In the genomic region with DNA sequence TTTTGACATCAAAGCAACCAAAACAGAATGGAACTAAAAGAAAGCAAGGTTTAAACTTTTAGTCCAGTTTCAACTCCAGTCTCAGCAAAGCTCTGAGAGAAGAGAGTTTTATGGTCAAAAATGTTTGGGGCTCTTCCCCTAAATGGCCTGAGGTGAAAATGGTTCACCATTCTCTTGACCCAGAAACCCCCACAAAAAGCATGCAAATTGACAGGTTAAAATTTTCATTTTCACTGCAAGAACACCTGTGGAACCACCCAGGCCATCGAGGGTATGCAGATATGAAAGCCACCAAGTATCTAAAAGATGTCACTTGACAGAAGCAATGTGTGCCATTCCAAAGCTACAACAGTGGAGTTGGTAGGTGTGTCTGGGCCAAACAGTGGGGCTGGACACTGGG, we compare ENCODE assay signal across 1 cellular context.
TF ChIP-seq lines count a peak whose summit lies in the region.

No MANE protein-coding gene starts in this region.

TF ChIP-seq in H1, 55 proteins besides CTCF, POLR2A, EP300 and RAD21 (continued from another document):
- TF ChIP-seq, protein P1, sequence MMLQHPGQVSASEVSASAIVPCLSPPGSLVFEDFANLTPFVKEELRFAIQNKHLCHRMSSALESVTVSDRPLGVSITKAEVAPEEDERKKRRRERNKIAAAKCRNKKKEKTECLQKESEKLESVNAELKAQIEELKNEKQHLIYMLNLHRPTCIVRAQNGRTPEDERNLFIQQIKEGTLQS (IDR thresholded peaks at IDR 0.05; ENCODE audit: insufficient read depth, low read depth, low read length), result no peak
- TF ChIP-seq TEAD4 (IDR thresholded peaks at IDR 0.05; ENCODE audit: low read depth, low read length) (no peak), ZNF274 (IDR thresholded peaks at IDR 0.05; ENCODE audit: borderline replicate concordance, extremely low read depth, low read length) (no peak), HDAC2 (IDR thresholded peaks at IDR 0.05; ENCODE audit: borderline replicate concordance in 1 of 2, low read depth in 2 of 2, low read length in 2 of 2) (no peak), TAF7 (optimal IDR thresholded peaks at IDR 0.05; ENCODE audit: borderline replicate concordance, low read depth, low read length) (no peak), PHF8 (conservative IDR thresholded peaks at IDR 0.05; ENCODE audit: low read depth, low read length) (no peak), BCL11A (IDR thresholded peaks at IDR 0.05; ENCODE audit: low read depth in 2 of 2, low read length in 2 of 2) (no peak), GABPA (IDR thresholded peaks at IDR 0.05; ENCODE audit: borderline replicate concordance, insufficient read depth, low read length) (no peak), RBBP5 (IDR thresholded peaks at IDR 0.05; ENCODE audit: borderline replicate concordance, low read depth, low read length) (no peak), EZH2 (IDR thresholded peaks at IDR 0.05; ENCODE audit: low read depth, low read length, severe bottlenecking) (no peak), SP1 (IDR thresholded peaks at IDR 0.05; ENCODE audit: low read depth, low read length) (no peak)
- TF ChIP-seq, protein P2, sequence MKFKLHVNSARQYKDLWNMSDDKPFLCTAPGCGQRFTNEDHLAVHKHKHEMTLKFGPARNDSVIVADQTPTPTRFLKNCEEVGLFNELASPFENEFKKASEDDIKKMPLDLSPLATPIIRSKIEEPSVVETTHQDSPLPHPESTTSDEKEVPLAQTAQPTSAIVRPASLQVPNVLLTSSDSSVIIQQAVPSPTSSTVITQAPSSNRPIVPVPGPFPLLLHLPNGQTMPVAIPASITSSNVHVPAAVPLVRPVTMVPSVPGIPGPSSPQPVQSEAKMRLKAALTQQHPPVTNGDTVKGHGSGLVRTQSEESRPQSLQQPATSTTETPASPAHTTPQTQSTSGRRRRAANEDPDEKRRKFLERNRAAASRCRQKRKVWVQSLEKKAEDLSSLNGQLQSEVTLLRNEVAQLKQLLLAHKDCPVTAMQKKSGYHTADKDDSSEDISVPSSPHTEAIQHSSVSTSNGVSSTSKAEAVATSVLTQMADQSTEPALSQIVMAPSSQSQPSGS (IDR thresholded peaks at IDR 0.05; ENCODE audit: low read length), result no peak
- TF ChIP-seq, protein P3, sequence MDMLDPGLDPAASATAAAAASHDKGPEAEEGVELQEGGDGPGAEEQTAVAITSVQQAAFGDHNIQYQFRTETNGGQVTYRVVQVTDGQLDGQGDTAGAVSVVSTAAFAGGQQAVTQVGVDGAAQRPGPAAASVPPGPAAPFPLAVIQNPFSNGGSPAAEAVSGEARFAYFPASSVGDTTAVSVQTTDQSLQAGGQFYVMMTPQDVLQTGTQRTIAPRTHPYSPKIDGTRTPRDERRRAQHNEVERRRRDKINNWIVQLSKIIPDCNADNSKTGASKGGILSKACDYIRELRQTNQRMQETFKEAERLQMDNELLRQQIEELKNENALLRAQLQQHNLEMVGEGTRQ (IDR thresholded peaks at IDR 0.05; ENCODE audit: low read length), result no peak
